ENCODE assay signal across 8 cellular contexts in genomic region chr1:205122489-205122882, GRCh38. TPM values are rescaled to one million over a fixed set of nuclear protein-coding genes. Genes with fewer than 3 reads are reported as not detected.
A peak's percentile ranks its signal among the peaks of the same experiment; 100 is the strongest.
DNase-seq lines count a peak whose midpoint lies in the region; ATAC-seq and TF ChIP-seq lines count a peak whose summit lies in the region.

No MANE protein-coding gene starts in this region.

- TSS peak; percentile 88 for BruUV-seq in MCF 10A (replicated peaks; lab: Mats Ljungman, UMichigan)

- H3K36me3 Mint-ChIP-seq in MCF 10A (ENCODE audit: insufficient read depth, unreplicated experiment): peaks cover 18% of the 10 kb centered on the region

- no peak overlapping the region for H4K8ac ChIP-seq in mesenchymal stem cell (ENCODE audit: low read length)

- H3K4me2 ChIP-seq in mesenchymal stem cell (ENCODE audit: low read length, poor library complexity, severe bottlenecking): peak overlapping the region; percentile 78

- H3K4me3 Mint-ChIP-seq in MCF 10A (ENCODE audit: unreplicated experiment): peak overlapping the region; percentile 96

- POLR2A ChIA-PET in MCF 10A (lab: Yijun Ruan, JAX): interaction anchor here (0.6 to 4.8 kb wide), 30 partner anchors 9 to 802 kb away, joined by 3 to 71 read pairs (median 7); partner anchors contain the start of genes DSTYK, ELK4, TMCC2 and TMEM81

- intact Hi-C loops in MCF 10A (cut with micrococcal nuclease): loop anchor here (1.0 to 5.0 kb wide), 8 partner anchors 19 to 200 kb away; partner anchors contain the start of genes DSTYK and NUAK2

- peaks cover 2% of the 10 kb centered on the region for H3K79me1 ChIP-seq in mesenchymal stem cell (replicated peaks; ENCODE audit: low read length, poor library complexity, severe bottlenecking)

- no peak overlapping the region for H3K4ac ChIP-seq in mesenchymal stem cell (ENCODE audit: low read depth in 1 of 2, low read length in 2 of 2)

- H3K9me3 Mint-ChIP-seq in MCF 10A (ENCODE audit: unreplicated experiment): no peaks in the 10 kb centered on the region

- in situ Hi-C loops in G401 (cut with HindIII; ENCODE audit: low sequenced_read_pairs): no loop called here

- no peak overlapping the region for H3K14ac ChIP-seq in mesenchymal stem cell (ENCODE audit: low read length in 2 of 2)

- peak overlapping the region; percentile 88 for H3K4me3 ChIP-seq in GM12864 (ENCODE audit: low read depth, low read length)
- peak overlapping the region in 1 of 2 experiments; percentile 97 for H3K4me3 ChIP-seq in mesenchymal stem cell (ENCODE audit: insufficient read depth in 1 of 2, low read depth in 1 of 2, low read length in 2 of 2)

- no peak overlapping the region for H2BK120ac ChIP-seq in mesenchymal stem cell (ENCODE audit: low read depth, low read length)

- no peak overlapping the region for H4K91ac ChIP-seq in mesenchymal stem cell (ENCODE audit: low read length)

- H3K27me3 Mint-ChIP-seq in MCF 10A (ENCODE audit: insufficient read depth, unreplicated experiment): no peaks in the 10 kb centered on the region

- H2BK15ac ChIP-seq in mesenchymal stem cell (ENCODE audit: low read depth, poor library complexity, severe bottlenecking): no peak overlapping the region

- peak overlapping the region; percentile 32 for H3K27ac ChIP-seq in mesenchymal stem cell (ENCODE audit: low read length, poor library complexity, severe bottlenecking)

- H3K4me1 Mint-ChIP-seq in MCF 10A (ENCODE audit: insufficient read depth, unreplicated experiment): peaks cover 11% of the 10 kb centered on the region

- H3K9me3 ChIP-seq in mesenchymal stem cell (ENCODE audit: control insufficient read depth, low read length): no peaks in the 10 kb centered on the region

- H3K27me3 ChIP-seq in mesenchymal stem cell (ENCODE audit: control insufficient read depth in 1 of 2, insufficient read depth in 1 of 2, low read length in 2 of 2): no peaks in the 10 kb centered on the region

- no peak overlapping the region for H2BK12ac ChIP-seq in mesenchymal stem cell (ENCODE audit: low read length in 2 of 2)

- no peak overlapping the region for H2AK5ac ChIP-seq in mesenchymal stem cell (ENCODE audit: low read length, severe bottlenecking)

- CTCF ChIA-PET in MCF 10A (lab: Yijun Ruan, JAX): interaction anchor here (0.6 to 11.5 kb wide), 35 partner anchors 11 to 536 kb away, joined by 3 to 231 read pairs (median 4); partner anchors contain the start of genes DSTYK and TMCC2

- H3K9ac ChIP-seq in mesenchymal stem cell (ENCODE audit: low read length): peak overlapping the region; percentile 93

- DNase-seq in GM12864 (ENCODE audit: low read depth) (no peak), MCF 10A (ENCODE audit: unreplicated experiment) (no peak), mesenchymal stem cell (no peak), NCI-H345 treated with DMSO at 0.1 percent for 48 hours (lab: John Stamatoyannopoulos, UW; ENCODE audit: unreplicated experiment) (no peak), NCI-H748 treated with DMSO at 0.1 percent for 48 hours (lab: John Stamatoyannopoulos, UW) (no peak), G401 (ENCODE audit: low spot score) (no peak), pons (ENCODE audit: low spot score) (no peak)

- H2AFZ ChIP-seq in mesenchymal stem cell (ENCODE audit: low read depth, low read length): no peak overlapping the region

- no peak overlapping the region for H2BK5ac ChIP-seq in mesenchymal stem cell (ENCODE audit: low read depth, low read length, poor library complexity, severe bottlenecking)

- peaks cover 3 to 8% of the 10 kb centered on the region in 2 experiments for H3K36me3 ChIP-seq in mesenchymal stem cell (ENCODE audit: control insufficient read depth in 1 of 2, insufficient read depth in 2 of 2, low read depth in 1 of 2, low read length in 2 of 2)

- TF ChIP-seq CTCF in GM12864 (IDR thresholded peaks at IDR 0.05; ENCODE audit: low read depth, low read length, missing control alignments): no peak
- TF ChIP-seq CTCF in MCF 10A (IDR thresholded peaks at IDR 0.05; ENCODE audit: unreplicated experiment): no peak

- ATAC-seq in HG03460 (IDR thresholded peaks at IDR 0.05; ENCODE audit: unreplicated experiment): peak; percentile 7

- H3K18ac ChIP-seq in mesenchymal stem cell (ENCODE audit: low read depth in 1 of 2, low read length in 2 of 2): no peak overlapping the region

- no peak overlapping the region for H3K23ac ChIP-seq in mesenchymal stem cell (ENCODE audit: low read length in 2 of 2)

- 72% methylated on average over 6 of the region's 9 CpGs for whole genome bisulfite sequencing in mesenchymal stem cell

- peak overlapping the region; percentile 100 for H3K27ac Mint-ChIP-seq in MCF 10A (ENCODE audit: low read depth, unreplicated experiment)

- peaks cover 4% of the 10 kb centered on the region for H3K4me1 ChIP-seq in mesenchymal stem cell (ENCODE audit: control insufficient read depth, insufficient read depth, low read depth, low read length)

RNA-seq across cellular contexts. Expression of gene RBBP5, which starts 0.7 kb away (rescaled TPM):
- total RNA-seq in MCF 10A (2022): 24.8 and 30.4 TPM in 2 replicates
- 7.9 TPM for polyA plus RNA-seq in mesenchymal stem cell (2013, experiment 1 of 2)
- 7.9 TPM for polyA plus RNA-seq in mesenchymal stem cell (2013, experiment 2 of 2)
- total RNA-seq in G401 (2014; rRNA removed; shearing (Covaris generic)): 21.7 and 33.5 TPM in 2 replicates

RNA-seq across cellular contexts. Expression of gene TMEM81, which starts 38.2 kb away (rescaled TPM):
- total RNA-seq in MCF 10A (2022): 4.2 and 4.8 TPM in 2 replicates
- 0.73 TPM for polyA plus RNA-seq in mesenchymal stem cell (2013, experiment 1 of 2)
- polyA plus RNA-seq in mesenchymal stem cell (2013, experiment 2 of 2): 0.73 TPM
- total RNA-seq in G401 (2014; rRNA removed; shearing (Covaris generic)): 2.4 and 2.5 TPM in 2 replicates
